In genomic region chr10:79316671-79317431, GRCh38 we compare ENCODE assay signal across 8 cellular contexts. TPM values are rescaled to one million over a fixed set of nuclear protein-coding genes. Genes with fewer than 3 reads are reported as not detected.
DNase-seq lines count a peak whose midpoint lies in the region; ATAC-seq and TF ChIP-seq lines count a peak whose summit lies in the region.

No MANE protein-coding gene starts in this region.

- CTCF ChIA-PET in WTC11 (lab: Charles Lee), result interaction anchor here (0.7 to 2.0 kb wide), 4 partner anchors 24 to 115 kb away, joined by 3 to 6 read pairs (median 5); partner anchors contain the start of gene PPIF

- ATAC-seq in GM21367 (IDR thresholded peaks at IDR 0.05; ENCODE audit: unreplicated experiment), result peak; percentile 65
- ATAC-seq in HG03521 (IDR thresholded peaks at IDR 0.05; ENCODE audit: unreplicated experiment), result peak; percentile 53
- peak; percentile 5 for ATAC-seq in WTC11
- peak; percentile 78 for ATAC-seq in memory B cell (ENCODE audit: low read depth)

- DNase-seq in GM13976 (ENCODE audit: low spot score) (peak; percentile 71), WTC11 (ENCODE audit: low spot score) (no peak), memory B cell (ENCODE audit: low spot score in 2 of 2) (no peak), NCI-H2196 (lab: John Stamatoyannopoulos, UW; ENCODE audit: unreplicated experiment) (no peak), erythroblast (lab: John Stamatoyannopoulos, UW) (no peak), NCI-H2171 (lab: John Stamatoyannopoulos, UW) (no peak)

- POLR2A ChIA-PET in WTC11 (lab: Charles Lee), result no interaction called here

- H3K4me1 Mint-ChIP-seq in WTC11, result peaks cover 25% of the 10 kb centered on the region
- peaks cover 31% of the 10 kb centered on the region for H3K4me1 Mint-ChIP-seq in memory B cell

- peaks cover 10% of the 10 kb centered on the region for H3K9me3 Mint-ChIP-seq in WTC11
- peaks cover 3% of the 10 kb centered on the region for H3K9me3 Mint-ChIP-seq in memory B cell

- no peak for TF ChIP-seq POLR2A in erythroblast (IDR thresholded peaks at IDR 0.05; ENCODE audit: low read length)

- no peak overlapping the region for H3K4me3 Mint-ChIP-seq in WTC11
- peak overlapping the region; percentile 28 for H3K4me3 Mint-ChIP-seq in memory B cell

- H3K36me3 Mint-ChIP-seq in WTC11, result no peaks in the 10 kb centered on the region; the same call in 1 of the 2 replicates
- H3K36me3 Mint-ChIP-seq in memory B cell, result peaks cover 11% of the 10 kb centered on the region

- H3K27ac Mint-ChIP-seq in WTC11, result no peak overlapping the region
- H3K27ac Mint-ChIP-seq in memory B cell, result peak overlapping the region; percentile 83

- no peaks in the 10 kb centered on the region; the same call in 1 of the 2 replicates for H3K27me3 Mint-ChIP-seq in WTC11 (ENCODE audit: low read depth)
- H3K27me3 Mint-ChIP-seq in memory B cell, result no peaks in the 10 kb centered on the region

- in situ Hi-C loops in GM13976 (cut with MboI; ENCODE audit: low sequenced_read_pairs, unreplicated experiment), result no loop called here

- TF ChIP-seq CTCF in GM13976 (IDR thresholded peaks at IDR 0.05; ENCODE audit: borderline replicate concordance, control extremely low read depth, extremely low read depth, insufficient read depth, missing control alignments) (no peak), WTC11 (IDR thresholded peaks at IDR 0.05) (no peak)

TF ChIP-seq in WTC11, 78 proteins besides CTCF, POLR2A, EP300 and RAD21:
- TF ChIP-seq MYBL2 (CRISPR knock-in tag; IDR thresholded peaks at IDR 0.05), result no peak
- TF ChIP-seq ZNF281 (CRISPR knock-in tag; IDR thresholded peaks at IDR 0.05), result no peak
- TF ChIP-seq SP1 (CRISPR knock-in tag; conservative IDR thresholded peaks at IDR 0.05), result no peak
- TF ChIP-seq ZNF671 (CRISPR knock-in tag; IDR thresholded peaks at IDR 0.05), result no peak
- TF ChIP-seq NR1H2 (CRISPR knock-in tag; IDR thresholded peaks at IDR 0.05), result no peak
- TF ChIP-seq ZNF317 (CRISPR knock-in tag; IDR thresholded peaks at IDR 0.05; ENCODE audit: borderline replicate concordance, low read depth), result no peak
- TF ChIP-seq FOXJ3 (CRISPR knock-in tag; IDR thresholded peaks at IDR 0.05; ENCODE audit: borderline replicate concordance), result no peak
- TF ChIP-seq MLX (CRISPR knock-in tag; IDR thresholded peaks at IDR 0.05), result no peak
- TF ChIP-seq ZNF396 (CRISPR knock-in tag; IDR thresholded peaks at IDR 0.05; ENCODE audit: borderline replicate concordance), result no peak
- no peak for TF ChIP-seq ESRRA (CRISPR knock-in tag; IDR thresholded peaks at IDR 0.05; ENCODE audit: borderline replicate concordance)
- TF ChIP-seq FOXK1 (CRISPR knock-in tag; IDR thresholded peaks at IDR 0.05), result no peak

RNA-seq across cellular contexts. Expression of gene PPIF, which starts 30.4 kb away (rescaled TPM):
- 80.9 to 91.4 TPM (median 89.9 TPM) in 3 replicates for total RNA-seq in WTC11 (2021)

Comparison
In these comparisons a context has a peak if more than half of its experiments do, and no peak if none do; other contexts are left out.
1. ATAC-seq: peak in every context shown above with its lines; median percentile 78 in memory B cell; 65 in GM21367; 53 in HG03521; 5 in WTC11.